ENCODE assay signal across 21 cellular contexts in the genomic region with DNA sequence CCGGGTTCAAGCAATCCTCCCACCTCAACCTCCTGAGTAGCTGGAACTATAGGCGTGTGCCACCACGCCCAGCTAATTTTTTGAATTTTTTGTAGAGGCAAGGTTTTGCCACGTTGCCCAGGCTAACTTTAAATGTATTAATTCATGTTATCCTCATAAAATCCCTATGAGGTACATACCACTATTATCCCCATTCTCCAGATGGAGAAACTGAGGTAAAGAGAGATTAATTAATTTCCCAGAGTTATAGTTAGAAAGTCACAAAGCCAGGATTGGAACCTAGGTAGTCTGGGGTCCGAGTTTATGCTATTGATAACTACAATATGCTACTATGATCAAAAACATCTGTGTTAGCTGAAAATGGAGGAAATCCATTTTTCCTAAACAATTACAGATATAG.
"Had no signal": no experiment of that assay in that cellular context is flagged by ENCODE, and none has a peak within 500 bp of the region (broad histone marks: within the 10 kb centered on the region; RNA-seq: fewer than 3 reads in every experiment).

No MANE protein-coding gene starts in this region.

- H2AFZ ChIP-seq: PC-9 had no signal

- H3K27me3 ChIP-seq: MG63, Peyer's patch, SJCRH30 had no signal

- ATAC-seq: Right ventricle myocardium inferior had no signal

- H3K9me3 ChIP-seq: MG63, Peyer's patch, SJCRH30 had no signal

- H3K4me2 ChIP-seq: PC-9 had no signal

- H3K27ac ChIP-seq: PC-9, Peyer's patch, SJCRH30 had no signal

- H3K4me1 ChIP-seq: Peyer's patch had no signal

- H3K4me3 ChIP-seq: MG63, PC-9, Peyer's patch, SJCRH30 had no signal

- H3K36me3 ChIP-seq: MG63, Peyer's patch, SJCRH30 had no signal

- DNase-seq: IMR-90; MG63; NCI-H1092 treated with DMSO at 0.1 percent for 48 hours; NCI-H1436; NCI-H187; NCI-H2029; NCI-H2081 treated with DMSO at 0.1 percent for 48 hours; NCI-H2171; NCI-H226; NCI-H446; NCI-H510A; NCI-H524 treated with DMSO at 0.1 percent for 48 hours; NCI-H69; NCI-H774; NK-92 treated with Interleukin-12 subunit alpha and Interleukin-12 subunit beta, amount 100 ng/mL, for 24 hours; OCI-M1; PC-9; SHP77 treated with DMSO at 0.1 percent for 48 hours; SJCRH30 had no signal
